9 cellular contexts compared by ENCODE assay signal in the genomic region with DNA sequence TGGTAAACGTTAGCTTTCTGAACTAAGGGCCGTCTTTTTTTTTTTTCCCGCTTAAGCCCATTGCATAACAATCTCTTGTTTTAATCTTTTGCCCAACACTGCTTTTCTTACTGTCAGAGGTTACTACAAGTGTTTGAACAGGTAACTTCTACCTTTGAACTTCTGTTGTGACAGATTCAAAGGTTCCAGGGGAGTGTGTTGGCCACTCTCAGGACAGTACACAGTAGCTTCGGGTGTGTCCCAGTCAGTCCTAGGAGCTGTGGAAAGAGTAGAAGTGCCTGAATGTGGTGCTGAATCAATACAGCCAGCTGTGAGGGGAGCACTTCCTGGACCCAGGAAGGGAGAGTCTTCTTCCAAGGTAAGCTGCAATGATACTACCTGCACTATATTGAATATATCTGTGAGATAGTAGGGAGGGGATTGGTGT. TPM values are rescaled to one million over a fixed set of nuclear protein-coding genes. Genes with fewer than 3 reads are reported as not detected.
DNase-seq lines count a peak whose midpoint lies in the region; ATAC-seq and TF ChIP-seq lines count a peak whose summit lies in the region.
"Had no signal": no experiment of that assay in that cellular context is flagged by ENCODE, and none has a peak within 500 bp of the region (broad histone marks: within the 10 kb centered on the region; RNA-seq: fewer than 3 reads in every experiment).

A gene with protein sequence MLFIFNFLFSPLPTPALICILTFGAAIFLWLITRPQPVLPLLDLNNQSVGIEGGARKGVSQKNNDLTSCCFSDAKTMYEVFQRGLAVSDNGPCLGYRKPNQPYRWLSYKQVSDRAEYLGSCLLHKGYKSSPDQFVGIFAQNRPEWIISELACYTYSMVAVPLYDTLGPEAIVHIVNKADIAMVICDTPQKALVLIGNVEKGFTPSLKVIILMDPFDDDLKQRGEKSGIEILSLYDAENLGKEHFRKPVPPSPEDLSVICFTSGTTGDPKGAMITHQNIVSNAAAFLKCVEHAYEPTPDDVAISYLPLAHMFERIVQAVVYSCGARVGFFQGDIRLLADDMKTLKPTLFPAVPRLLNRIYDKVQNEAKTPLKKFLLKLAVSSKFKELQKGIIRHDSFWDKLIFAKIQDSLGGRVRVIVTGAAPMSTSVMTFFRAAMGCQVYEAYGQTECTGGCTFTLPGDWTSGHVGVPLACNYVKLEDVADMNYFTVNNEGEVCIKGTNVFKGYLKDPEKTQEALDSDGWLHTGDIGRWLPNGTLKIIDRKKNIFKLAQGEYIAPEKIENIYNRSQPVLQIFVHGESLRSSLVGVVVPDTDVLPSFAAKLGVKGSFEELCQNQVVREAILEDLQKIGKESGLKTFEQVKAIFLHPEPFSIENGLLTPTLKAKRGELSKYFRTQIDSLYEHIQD (plus strand): TSS at position 205 of the 427 bp plus-strand sequence. CDS start 20,831 bp downstream, outside the sequence.

- no peaks in the 10 kb centered on the region for H3K27me3 Mint-ChIP-seq in activated naive CD4-positive, alpha-beta T cell treated with anti-CD3 and anti-CD28 coated beads for 36 hours (ENCODE audit: low read depth)
- H3K27me3 Mint-ChIP-seq in type B pancreatic cell: no peaks in the 10 kb centered on the region

- H3K27ac Mint-ChIP-seq in activated naive CD4-positive, alpha-beta T cell treated with anti-CD3 and anti-CD28 coated beads for 36 hours: peak within 1 kb of the TSS; percentile 99
- peak within 1 kb of the TSS; percentile 99 to 100 for H3K27ac Mint-ChIP-seq in activated naive CD4-positive, alpha-beta T cell treated with anti-CD3 and anti-CD28 coated beads, Interleukin-2, amount 50 U/mL, for 72 hours
- peak within 1 kb of the TSS; percentile 54 for H3K27ac Mint-ChIP-seq in type B pancreatic cell

- no peak for ATAC-seq in activated naive CD4-positive, alpha-beta T cell treated with anti-CD3 and anti-CD28 coated beads, Interleukin-2, amount 50 U/mL, for 72 hours

- intact Hi-C loops in activated naive CD4-positive, alpha-beta T cell treated with anti-CD3 and anti-CD28 coated beads for 36 hours (cut with micrococcal nuclease): no loop called here

- peaks cover 41% of the 10 kb centered on the region for H3K4me1 Mint-ChIP-seq in activated naive CD4-positive, alpha-beta T cell treated with anti-CD3 and anti-CD28 coated beads for 36 hours (ENCODE audit: low read depth)
- H3K4me1 Mint-ChIP-seq in type B pancreatic cell (ENCODE audit: unreplicated experiment): peaks cover 6% of the 10 kb centered on the region

- CTCF ChIA-PET in activated naive CD4-positive, alpha-beta T cell treated with anti-CD3 and anti-CD28 coated beads for 36 hours (lab: Charles Lee): interaction anchor here (0.8 to 1.5 kb wide), 7 partner anchors 10 to 129 kb away, joined by 3 to 8 read pairs (median 3); no protein-coding TSS in a partner anchor

- H3K4me3 Mint-ChIP-seq in activated naive CD4-positive, alpha-beta T cell treated with anti-CD3 and anti-CD28 coated beads for 36 hours: peak within 1 kb of the TSS; percentile 97
- no peak within 1 kb of the TSS for H3K4me3 Mint-ChIP-seq in type B pancreatic cell

- TF ChIP-seq CTCF in type B pancreatic cell (conservative IDR thresholded peaks at IDR 0.05): no peak

- peaks cover 7% of the 10 kb centered on the region for H3K36me3 Mint-ChIP-seq in activated naive CD4-positive, alpha-beta T cell treated with anti-CD3 and anti-CD28 coated beads for 36 hours (ENCODE audit: low read depth)
- peaks cover 15 to 17% of the 10 kb centered on the region in 2 donors for H3K36me3 Mint-ChIP-seq in activated naive CD4-positive, alpha-beta T cell treated with anti-CD3 and anti-CD28 coated beads, Interleukin-2, amount 50 U/mL, for 72 hours
- no peaks in the 10 kb centered on the region for H3K36me3 Mint-ChIP-seq in type B pancreatic cell

- no peak for DNase-seq in activated naive CD4-positive, alpha-beta T cell treated with anti-CD3 and anti-CD28 coated beads for 36 hours
- no peak for DNase-seq in activated naive CD4-positive, alpha-beta T cell treated with anti-CD3 and anti-CD28 coated beads, Interleukin-2, amount 50 U/mL, for 16 hours
- DNase-seq in activated naive CD4-positive, alpha-beta T cell treated with anti-CD3 and anti-CD28 coated beads, Interleukin-2, amount 50 U/mL, for 72 hours (ENCODE audit: low spot score in 2 of 2): no peak
- no peak for DNase-seq in mesenteric fat pad (ENCODE audit: low spot score)
- DNase-seq in type B pancreatic cell (ENCODE audit: extremely low spot score, unreplicated experiment): no peak
- DNase-seq in NCI-H1436 (lab: John Stamatoyannopoulos, UW): no peak
- no peak for DNase-seq in NCI-H526 treated with DMSO at 0.1 percent for 48 hours (lab: John Stamatoyannopoulos, UW)
- no peak for DNase-seq in NCI-H345 (lab: John Stamatoyannopoulos, UW)
- DNase-seq: effector CD8-positive, alpha-beta T cell had no signal

- no peaks in the 10 kb centered on the region for H3K9me3 Mint-ChIP-seq in activated naive CD4-positive, alpha-beta T cell treated with anti-CD3 and anti-CD28 coated beads for 36 hours
- peaks cover 0 to 5% of the 10 kb centered on the region in 2 donors for H3K9me3 Mint-ChIP-seq in activated naive CD4-positive, alpha-beta T cell treated with anti-CD3 and anti-CD28 coated beads, Interleukin-2, amount 50 U/mL, for 72 hours
- no peaks in the 10 kb centered on the region for H3K9me3 Mint-ChIP-seq in type B pancreatic cell

RNA-seq across cellular contexts. Expression of the gene that starts here (rescaled TPM):
- total RNA-seq in activated naive CD4-positive, alpha-beta T cell treated with anti-CD3 and anti-CD28 coated beads for 36 hours: 10 to 100 TPM; 22.1 to 22.9 TPM
- 10 to 100 TPM; 29.4 to 49.5 TPM for total RNA-seq in activated naive CD4-positive, alpha-beta T cell treated with anti-CD3 and anti-CD28 coated beads, Interleukin-2, amount 50 U/mL, for 72 hours
- total RNA-seq in mesenteric fat pad (41.9 TPM), type B pancreatic cell (ENCODE audit: low replicate concordance) (13.9 and 39.7 TPM in 2 replicates)
